ENCODE assay signal across 8 cellular contexts in the genomic region with DNA sequence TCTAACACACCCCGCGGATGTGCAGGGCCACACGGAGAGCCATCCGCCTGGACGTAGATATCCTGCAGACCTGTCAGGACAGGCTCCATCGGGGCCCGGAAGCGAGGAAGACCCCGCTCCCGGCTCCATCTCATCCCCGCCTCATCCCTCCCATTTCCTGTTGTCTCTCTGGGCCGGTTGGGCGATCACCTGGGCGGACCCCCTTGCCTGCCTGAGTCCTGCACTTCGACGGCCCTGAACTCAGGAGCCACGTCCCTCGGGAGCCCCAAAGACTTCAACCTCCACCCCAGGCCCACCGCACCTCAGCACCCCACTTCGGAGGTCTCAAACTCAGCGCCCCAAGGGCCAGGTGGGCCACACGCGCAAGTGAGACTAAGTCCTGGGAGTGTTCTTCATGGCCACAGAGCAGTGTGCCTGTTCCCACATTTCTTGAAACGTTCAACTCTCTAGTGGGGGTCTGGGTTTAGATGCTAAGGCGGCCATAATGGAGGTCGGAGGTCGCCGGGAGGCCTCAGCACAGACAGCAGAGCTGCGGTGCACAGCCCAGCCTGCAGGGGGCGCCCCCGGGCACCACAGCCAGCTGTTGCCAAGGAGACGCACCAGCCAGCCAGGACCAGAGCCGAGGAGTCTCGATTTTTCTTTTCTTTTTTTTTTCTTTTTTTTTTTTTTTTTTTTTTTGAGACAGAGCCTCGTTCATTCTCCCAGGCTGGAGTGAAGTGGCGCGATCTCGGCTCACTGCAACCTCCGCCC. TPM values are rescaled to one million over a fixed set of nuclear protein-coding genes. Genes with fewer than 3 reads are reported as not detected.
A peak's percentile ranks its signal among the peaks of the same experiment; 100 is the strongest.
DNase-seq lines count a peak whose midpoint lies in the region; ATAC-seq, FAIRE-seq and TF ChIP-seq lines count a peak whose summit lies in the region.

No MANE protein-coding gene starts in this region.

- no peak overlapping the region for H3K4me3 Mint-ChIP-seq in activated naive CD8-positive, alpha-beta T cell treated with anti-CD3 and anti-CD28 coated beads, Interleukin-2, amount 50 U/mL, for 24 hours

- 87% methylated on average over 39 of the region's 39 CpGs for WGBS in liver
- 56 to 80% methylated on average over 28 to 39 of the region's 39 CpGs for WGBS in testis, 2 donors

- H3K4me1 ChIP-seq in SJSA1 (replicated peaks) (no peaks in the 10 kb centered on the region), liver (ENCODE audit: control insufficient read depth in 4 of 4, insufficient read depth in 4 of 4, low read length in 3 of 4) (no peaks in the 10 kb centered on the region), testis (no peaks in the 10 kb centered on the region)

- FAIRE-seq in RCC 7860 (lab: Jason Lieb, UNC): no peak

- ATAC-seq in activated naive CD8-positive, alpha-beta T cell treated with anti-CD3 and anti-CD28 coated beads, Interleukin-2, amount 50 U/mL, for 24 hours: peak; percentile 59
- no peak for ATAC-seq in HG03135 (IDR thresholded peaks at IDR 0.05; ENCODE audit: unreplicated experiment)

- H3K27ac Mint-ChIP-seq in activated naive CD8-positive, alpha-beta T cell treated with anti-CD3 and anti-CD28 coated beads, Interleukin-2, amount 50 U/mL, for 24 hours: no peak overlapping the region

- TF ChIP-seq RAD21 in liver (IDR thresholded peaks at IDR 0.05): peak in 1 of 2 donors; percentile 35

- DNase-seq in NK-92 treated with Interleukin-12 subunit alpha and Interleukin-12 subunit beta, amount 100 ng/mL, for 24 hours (lab: John Stamatoyannopoulos, UW): peak; percentile 23
- DNase-seq in NK-92 (lab: John Stamatoyannopoulos, UW; ENCODE audit: unreplicated experiment) (no peak), SJSA1 (ENCODE audit: low read depth in 1 of 2, low spot score in 2 of 2) (peak; percentile 66 to 85), testis (peak; percentile 83), RCC 7860 (ENCODE audit: low spot score) (no peak)
- DNase-seq in activated naive CD8-positive, alpha-beta T cell treated with anti-CD3 and anti-CD28 coated beads, Interleukin-2, amount 50 U/mL, for 24 hours: peak; percentile 65

- no peak overlapping the region for H3K9ac ChIP-seq in liver (ENCODE audit: low read depth in 1 of 2, low read length in 2 of 2)

- no peaks in the 10 kb centered on the region for H3K4me1 Mint-ChIP-seq in activated naive CD8-positive, alpha-beta T cell treated with anti-CD3 and anti-CD28 coated beads, Interleukin-2, amount 50 U/mL, for 24 hours

- peaks cover 5% of the 10 kb centered on the region for H3K27me3 ChIP-seq in SJSA1 (replicated peaks)
- H3K27me3 ChIP-seq in liver (ENCODE audit: control insufficient read depth in 4 of 4, insufficient read depth in 4 of 4, low read length in 3 of 4): no peaks in the 10 kb centered on the region
- H3K27me3 ChIP-seq in testis: no peaks in the 10 kb centered on the region

- no peaks in the 10 kb centered on the region for H3K36me3 Mint-ChIP-seq in activated naive CD8-positive, alpha-beta T cell treated with anti-CD3 and anti-CD28 coated beads, Interleukin-2, amount 50 U/mL, for 24 hours (ENCODE audit: low read depth)

- H3K9me3 Mint-ChIP-seq in activated naive CD8-positive, alpha-beta T cell treated with anti-CD3 and anti-CD28 coated beads, Interleukin-2, amount 50 U/mL, for 24 hours: no peaks in the 10 kb centered on the region

- no peak for TF ChIP-seq POLR2A in testis (IDR thresholded peaks at IDR 0.05)

- no peaks in the 10 kb centered on the region for H3K27me3 Mint-ChIP-seq in activated naive CD8-positive, alpha-beta T cell treated with anti-CD3 and anti-CD28 coated beads, Interleukin-2, amount 50 U/mL, for 24 hours

- peak; percentile 53 for TF ChIP-seq CTCF in liver (IDR thresholded peaks at IDR 0.05; ENCODE audit: low read depth, low read length, missing input control)
- TF ChIP-seq CTCF in testis (IDR thresholded peaks at IDR 0.05): peak; percentile 19 to 50 (median 40)

- H3K27ac ChIP-seq in SJSA1 (no peak overlapping the region), liver (ENCODE audit: low read depth in 1 of 2, low read length in 2 of 2) (no peak overlapping the region), testis (no peak overlapping the region)

- intact Hi-C loops in testis (cut with DNase I; ENCODE audit: low total_unique reads): no loop called here

- no peaks in the 10 kb centered on the region for H3K36me3 ChIP-seq in SJSA1
- peaks cover 0 to 37% (median 12%) of the 10 kb centered on the region in 4 donors for H3K36me3 ChIP-seq in liver (ENCODE audit: control insufficient read depth in 4 of 4, insufficient read depth in 3 of 4, low read depth in 1 of 4, low read length in 3 of 4)
- H3K36me3 ChIP-seq in testis (ENCODE audit: low read depth, missing control alignments): no peaks in the 10 kb centered on the region

- no peak overlapping the region for H3K4me3 ChIP-seq in SJSA1
- H3K4me3 ChIP-seq in liver (ENCODE audit: low read depth in 1 of 3, low read length in 3 of 3): no peak overlapping the region
- H3K4me3 ChIP-seq in testis: peak overlapping the region; percentile 27 to 40

- H3K9me3 ChIP-seq in SJSA1 (replicated peaks) (no peaks in the 10 kb centered on the region), liver (ENCODE audit: control insufficient read depth in 4 of 4, low read length in 3 of 4) (no peaks in the 10 kb centered on the region), testis (no peaks in the 10 kb centered on the region)

TF ChIP-seq in liver, 16 proteins besides CTCF, POLR2A, EP300 and RAD21:
- TF ChIP-seq, protein P1, sequence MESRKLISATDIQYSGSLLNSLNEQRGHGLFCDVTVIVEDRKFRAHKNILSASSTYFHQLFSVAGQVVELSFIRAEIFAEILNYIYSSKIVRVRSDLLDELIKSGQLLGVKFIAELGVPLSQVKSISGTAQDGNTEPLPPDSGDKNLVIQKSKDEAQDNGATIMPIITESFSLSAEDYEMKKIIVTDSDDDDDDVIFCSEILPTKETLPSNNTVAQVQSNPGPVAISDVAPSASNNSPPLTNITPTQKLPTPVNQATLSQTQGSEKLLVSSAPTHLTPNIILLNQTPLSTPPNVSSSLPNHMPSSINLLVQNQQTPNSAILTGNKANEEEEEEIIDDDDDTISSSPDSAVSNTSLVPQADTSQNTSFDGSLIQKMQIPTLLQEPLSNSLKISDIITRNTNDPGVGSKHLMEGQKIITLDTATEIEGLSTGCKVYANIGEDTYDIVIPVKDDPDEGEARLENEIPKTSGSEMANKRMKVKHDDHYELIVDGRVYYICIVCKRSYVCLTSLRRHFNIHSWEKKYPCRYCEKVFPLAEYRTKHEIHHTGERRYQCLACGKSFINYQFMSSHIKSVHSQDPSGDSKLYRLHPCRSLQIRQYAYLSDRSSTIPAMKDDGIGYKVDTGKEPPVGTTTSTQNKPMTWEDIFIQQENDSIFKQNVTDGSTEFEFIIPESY (IDR thresholded peaks at IDR 0.05): no peak

RNA-seq across cellular contexts. Expression of a gene that starts 26.0 kb away (rescaled TPM):
- 121 and 147 TPM in 2 replicates for total RNA-seq in SJSA1 (2014; rRNA removed; shearing (Covaris generic))
- total RNA-seq in liver (10 to 100 TPM; 14.0 to 17.3 TPM), testis (10 to 100 TPM; 20.6 TPM)
- polyA plus RNA-seq in liver (10 to 100 TPM in 1 of 2 donors, 1 to 10 TPM in 1; 1.8 to 15.6 TPM), testis (ENCODE audit: insufficient read depth, low read depth, low replicate concordance) (16.8 TPM)

Comparison
In these comparisons a context has a peak if more than half of its experiments do, and no peak if none do; other contexts are left out.
1. DNase-seq: peak in NK-92 treated with Interleukin-12 subunit alpha and Interleukin-12 subunit beta, amount 100 ng/mL, for 24 hours (single experiment), SJSA1 (2 of 2), activated naive CD8-positive, alpha-beta T cell treated with anti-CD3 and anti-CD28 coated beads, Interleukin-2, amount 50 U/mL, for 24 hours (single experiment) and testis (single experiment); none in NK-92 (single experiment) and RCC 7860 (single experiment).
2. H3K4me3 ChIP-seq: peak in testis (2 of 2); none in SJSA1 (single experiment) and liver (0 of 3).